ENCODE assay signal across 7 cellular contexts in genomic region chr9:21598749-21599148, GRCh38.
"Had no signal": no experiment of that assay in that cellular context is flagged by ENCODE, and none has a peak within 500 bp of the region (broad histone marks: within the 10 kb centered on the region; RNA-seq: fewer than 3 reads in every experiment).

No MANE protein-coding gene starts in this region.

- ATAC-seq: K562 had no signal

- H3K9ac ChIP-seq: KMS-11 had no signal

- H3K4me2 ChIP-seq: KMS-11 had no signal

- FAIRE-seq: HTR-8/SVneo, K562 had no signal

- DNase-seq: Karpas-422, KBM-7, KG1 had no signal

- H3K4me3 ChIP-seq: K562 had no signal

- H3K27ac ChIP-seq: HL-60, KMS-11 had no signal
